ENCODE assay signal across 31 cellular contexts in the genomic region with DNA sequence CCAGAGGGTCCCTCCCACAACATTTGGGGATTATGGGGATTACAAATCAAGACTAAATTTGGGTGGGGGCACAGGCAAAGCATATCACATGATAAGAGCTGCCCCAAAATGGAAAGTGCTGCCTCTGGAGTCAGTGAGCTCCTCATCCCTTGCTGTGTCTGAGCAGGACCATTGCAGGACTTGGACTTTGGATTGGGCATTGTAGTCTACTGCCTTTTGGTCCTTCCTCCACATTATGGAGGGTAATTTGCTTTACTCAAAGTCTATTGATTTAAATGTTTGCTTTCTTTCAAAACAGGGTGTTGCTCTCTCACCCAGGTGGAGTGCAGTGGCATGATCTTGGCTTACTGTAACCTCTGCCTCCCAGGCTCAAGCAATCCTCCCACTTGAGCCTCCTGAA.
"Had no signal": no experiment of that assay in that cellular context is flagged by ENCODE, and none has a peak within 500 bp of the region (broad histone marks: within the 10 kb centered on the region; RNA-seq: fewer than 3 reads in every experiment).

No MANE protein-coding gene starts in this region.

- H3K4me1 ChIP-seq: neural progenitor cell, parathyroid adenoma, psoas muscle, testis, upper lobe of right lung, uterus had no signal

- ATAC-seq: natural killer cell; psoas muscle; right cardiac atrium; sciatic nerve; stimulated activated memory B cell treated with anti-CD40 and anti-IgM and Interleukin-4, amounts not matched to agents 10 μg/mL and 1 μg/mL and 100 μg/mL, for 72 hours; stimulated activated naive CD8-positive, alpha-beta T cell treated with anti-CD3 and anti-CD28 coated beads, Interleukin-15, amount 100 ng/mL, for 72 hours; stimulated activated naive CD8-positive, alpha-beta T cell treated with anti-CD3 and anti-CD28 coated beads, Interleukin-15, Interleukin-2, amounts not matched to agents 100 U/mL and 50 U/mL, for 24 hours; upper lobe of right lung had no signal

- H3K4me3 Mint-ChIP-seq: natural killer cell; nephron; neural progenitor cell; stimulated activated memory B cell treated with anti-CD40 and anti-IgM and Interleukin-4, amounts not matched to agents 10 μg/mL and 1 μg/mL and 100 μg/mL, for 72 hours; stimulated activated naive CD8-positive, alpha-beta T cell treated with anti-CD3 and anti-CD28 coated beads, Interleukin-15, amount 100 ng/mL, for 72 hours; type B pancreatic cell had no signal

- H3K36me3 ChIP-seq: neural progenitor cell, ovary, spleen, suprapubic skin, tibial artery, transverse colon, upper lobe of right lung, uterus had no signal

- H3K79me2 ChIP-seq: parathyroid adenoma had no signal

- H3K4me3 ChIP-seq: neural progenitor cell, ovary, psoas muscle, skin epidermis, smooth muscle cell, spleen, suprapubic skin, testis, tibial artery, transverse colon, upper lobe of right lung, uterus had no signal

- H3K36me3 Mint-ChIP-seq: natural killer cell; neural progenitor cell; stimulated activated memory B cell treated with anti-CD40 and anti-IgM and Interleukin-4, amounts not matched to agents 10 μg/mL and 1 μg/mL and 100 μg/mL, for 72 hours; type B pancreatic cell had no signal

- H2AFZ ChIP-seq: neural progenitor cell, parathyroid adenoma had no signal

- H3K9ac ChIP-seq: neural progenitor cell, parathyroid adenoma had no signal

- H3K27me3 ChIP-seq: neural progenitor cell, ovary, suprapubic skin, testis, transverse colon, upper lobe of right lung, uterus had no signal

- H3K4me1 Mint-ChIP-seq: stimulated activated memory B cell treated with anti-CD40 and anti-IgM and Interleukin-4, amounts not matched to agents 10 μg/mL and 1 μg/mL and 100 μg/mL, for 72 hours; stimulated activated naive CD8-positive, alpha-beta T cell treated with anti-CD3 and anti-CD28 coated beads, Interleukin-15, amount 100 ng/mL, for 72 hours had no signal

- H3K27ac ChIP-seq: neural progenitor cell, ovary, parathyroid adenoma, psoas muscle, skin epidermis, spleen, suprapubic skin, testis, tibial artery, transverse colon, upper lobe of right lung, uterus had no signal

- H3K27ac Mint-ChIP-seq: natural killer cell; nephron; neural progenitor cell; progenitor cell of endocrine pancreas; stimulated activated memory B cell treated with anti-CD40 and anti-IgM and Interleukin-4, amounts not matched to agents 10 μg/mL and 1 μg/mL and 100 μg/mL, for 72 hours; stimulated activated naive CD8-positive, alpha-beta T cell treated with anti-CD3 and anti-CD28 coated beads, Interleukin-15, amount 100 ng/mL, for 72 hours; type B pancreatic cell had no signal

- H3K4me2 ChIP-seq: neural progenitor cell, smooth muscle cell had no signal

- DNase-seq: natural killer cell; occipital lobe; posterior cingulate gyrus; psoas muscle; right cardiac atrium; spleen; stimulated activated CD4-positive, alpha-beta T cell treated with anti-CD3 and anti-CD28 coated beads, Interleukin-12 subunit alpha, Interleukin-12 subunit beta, amount 100 ng/mL, for 4 hours; stimulated activated CD4-positive, alpha-beta T cell treated with anti-CD3 and anti-CD28 coated beads, Interleukin-1b, Interleukin-23, amount 100 ng/mL, for 48 hours; stimulated activated CD4-positive, alpha-beta T cell treated with anti-CD3 and anti-CD28 coated beads, Interleukin-4, amount 100 ng/mL, for 1 hour; stimulated activated CD4-positive, alpha-beta T cell treated with anti-CD3 and anti-CD28 coated beads, Interleukin-4, amount 100 ng/mL, for 4 hours; stimulated activated CD8-positive, alpha-beta memory T cell treated with anti-CD3 and anti-CD28 coated beads, Interleukin-4, amount 100 ng/mL, for 48 hours; stimulated activated naive CD4-positive, alpha-beta T cell; stimulated activated naive CD8-positive, alpha-beta T cell treated with anti-CD3 and anti-CD28 coated beads, Interleukin-15, amount 100 ng/mL, for 72 hours; stimulated activated naive CD8-positive, alpha-beta T cell treated with anti-CD3 and anti-CD28 coated beads, Interleukin-15, Interleukin-2, amounts not matched to agents 100 U/mL and 50 U/mL, for 24 hours; substantia nigra; testis; tibial artery; transverse colon; upper lobe of right lung; uterus had no signal

- H3K9me3 ChIP-seq: ovary, psoas muscle, suprapubic skin, testis, transverse colon, upper lobe of right lung, uterus had no signal
